In genomic region chr1:203677771-203678170, GRCh38 we compare ENCODE assay signal across 20 cellular contexts. TPM values are rescaled to one million over a fixed set of nuclear protein-coding genes. Genes with fewer than 3 reads are reported as not detected.
DNase-seq lines count a peak whose midpoint lies in the region; ATAC-seq and TF ChIP-seq lines count a peak whose summit lies in the region.
"Had no signal": no experiment of that assay in that cellular context is flagged by ENCODE, and none has a peak within 500 bp of the region (broad histone marks: within the 10 kb centered on the region; RNA-seq: fewer than 3 reads in every experiment).

No MANE protein-coding gene starts in this region.

- in situ Hi-C loops in G401 (cut with HindIII; ENCODE audit: low sequenced_read_pairs), result no loop called here

- DNase-seq in G401 (ENCODE audit: low spot score) (peak; percentile 17), RWPE1 (ENCODE audit: low spot score) (no peak), heart right ventricle (peak in 1 of 2 donors; percentile 32), trophoblast cell (no peak), SKM-1 (lab: John Stamatoyannopoulos, UW; ENCODE audit: unreplicated experiment) (no peak)
- no peak for DNase-seq in activated T-helper 2 cell treated with anti-CD3 and anti-CD28 coated beads, Interferon-gamma antibody, Interleukin-2, Interleukin-4, amounts not matched to agents 10 μg/mL and 5 μg/mL and 100 μg/mL, durations not matched to agents 14 hours and 24 hours and 36 hours (ENCODE audit: low spot score)
- no peak for DNase-seq in stimulated activated CD4-positive, alpha-beta T cell treated with anti-CD3 and anti-CD28 coated beads, Interleukin-2, amount 100 ng/mL, for 24 hours
- DNase-seq in stimulated activated CD4-positive, alpha-beta T cell treated with anti-CD3 and anti-CD28 coated beads, Interleukin-12 subunit alpha, Interleukin-12 subunit beta, amount 100 ng/mL, for 4 hours, result no peak
- DNase-seq: activated naive CD4-positive, alpha-beta T cell treated with anti-CD3 and anti-CD28 coated beads, Interleukin-2, amount 50 U/mL, for 16 hours; dermis blood vessel endothelial cell; DMS79; esophagus squamous epithelium; IMR-90; NCI-H2081; NCI-H524 treated with DMSO at 0.1 percent for 48 hours; OCI-M1; small intestine; stimulated activated naive B cell treated with anti-CD40 and anti-IgM and Interleukin-4, amounts not matched to agents 10 μg/mL and 1 μg/mL and 100 μg/mL, for 72 hours; upper lobe of right lung had no signal

- H3K9me3 ChIP-seq in heart right ventricle (no peaks in the 10 kb centered on the region), trophoblast cell (ENCODE audit: insufficient read depth, low read depth, low read length) (no peaks in the 10 kb centered on the region)
- H3K9me3 ChIP-seq: esophagus squamous epithelium, upper lobe of right lung had no signal

- no peak overlapping the region for H3K9ac ChIP-seq in trophoblast cell (ENCODE audit: low read length)

- H2BK12ac ChIP-seq in trophoblast cell (ENCODE audit: low read length), result peak overlapping the region; percentile 11

- H4K91ac ChIP-seq in trophoblast cell (ENCODE audit: low read depth, low read length), result no peak overlapping the region

- H3K14ac ChIP-seq in trophoblast cell (ENCODE audit: low read length), result peak overlapping the region; percentile 54

- H3K4me3 ChIP-seq in heart right ventricle (no peak overlapping the region), trophoblast cell (ENCODE audit: low read depth, low read length) (no peak overlapping the region)
- H3K4me3 ChIP-seq: esophagus squamous epithelium, SK-N-MC, upper lobe of right lung had no signal

- POLR2A ChIA-PET in RWPE1 (lab: Yijun Ruan, JAX; ENCODE audit: low non-redundant PET), result interaction anchor here (0.6 kb wide), 1 partner anchor 25 kb away, joined by 11 read pairs; no protein-coding TSS in a partner anchor

- H3K27me3 Mint-ChIP-seq in activated T-helper 2 cell treated with anti-CD3 and anti-CD28 coated beads, Interferon-gamma antibody, Interleukin-2, Interleukin-4, amounts not matched to agents 10 μg/mL and 5 μg/mL and 100 μg/mL, durations not matched to agents 14 hours and 24 hours and 36 hours (ENCODE audit: low read depth), result no peaks in the 10 kb centered on the region
- H3K27me3 Mint-ChIP-seq: stimulated activated naive B cell treated with anti-CD40 and anti-IgM and Interleukin-4, amounts not matched to agents 10 μg/mL and 1 μg/mL and 100 μg/mL, for 72 hours had no signal

- no peak overlapping the region for H2AFZ ChIP-seq in trophoblast cell (ENCODE audit: insufficient read depth, low read length, poor library complexity)

- H2BK120ac ChIP-seq in trophoblast cell (ENCODE audit: insufficient read depth, low read length, poor library complexity), result no peak overlapping the region

- peak in 5 of 8 donors; percentile 19 to 58 (median 32) for ATAC-seq in heart right ventricle
- ATAC-seq: stimulated activated naive B cell treated with anti-CD40 and anti-IgM and Interleukin-4, amounts not matched to agents 10 μg/mL and 1 μg/mL and 100 μg/mL, for 72 hours; upper lobe of right lung had no signal

- peaks cover 19% of the 10 kb centered on the region for H3K79me2 ChIP-seq in trophoblast cell (ENCODE audit: control insufficient read depth, insufficient read depth, low read length, poor library complexity)

- no peaks in the 10 kb centered on the region for H3K27me3 ChIP-seq in heart right ventricle
- no peaks in the 10 kb centered on the region for H3K27me3 ChIP-seq in trophoblast cell (ENCODE audit: insufficient read depth, low read length)
- H3K27me3 ChIP-seq: esophagus squamous epithelium, upper lobe of right lung had no signal

- H3K4me1 ChIP-seq in heart right ventricle (peaks cover 21 to 95% (median 61%) of the 10 kb centered on the region in 9 donors), trophoblast cell (ENCODE audit: control insufficient read depth in 1 of 2, insufficient read depth in 2 of 2, low read length in 2 of 2) (peaks cover 35 to 42% of the 10 kb centered on the region in 2 experiments)

- H2AK5ac ChIP-seq in trophoblast cell (ENCODE audit: low read length), result no peak overlapping the region

- H3K27ac Mint-ChIP-seq in activated T-helper 2 cell treated with anti-CD3 and anti-CD28 coated beads, Interferon-gamma antibody, Interleukin-2, Interleukin-4, amounts not matched to agents 10 μg/mL and 5 μg/mL and 100 μg/mL, durations not matched to agents 14 hours and 24 hours and 36 hours, result no peak overlapping the region
- H3K27ac Mint-ChIP-seq: stimulated activated naive B cell treated with anti-CD40 and anti-IgM and Interleukin-4, amounts not matched to agents 10 μg/mL and 1 μg/mL and 100 μg/mL, for 72 hours had no signal

- H3K9me3 Mint-ChIP-seq in activated T-helper 2 cell treated with anti-CD3 and anti-CD28 coated beads, Interferon-gamma antibody, Interleukin-2, Interleukin-4, amounts not matched to agents 10 μg/mL and 5 μg/mL and 100 μg/mL, durations not matched to agents 14 hours and 24 hours and 36 hours, result no peaks in the 10 kb centered on the region
- H3K9me3 Mint-ChIP-seq: stimulated activated naive B cell treated with anti-CD40 and anti-IgM and Interleukin-4, amounts not matched to agents 10 μg/mL and 1 μg/mL and 100 μg/mL, for 72 hours had no signal

- H3K4me1 Mint-ChIP-seq in activated T-helper 2 cell treated with anti-CD3 and anti-CD28 coated beads, Interferon-gamma antibody, Interleukin-2, Interleukin-4, amounts not matched to agents 10 μg/mL and 5 μg/mL and 100 μg/mL, durations not matched to agents 14 hours and 24 hours and 36 hours (ENCODE audit: low read depth), result peaks cover 56% of the 10 kb centered on the region

- no peak overlapping the region for H3K18ac ChIP-seq in trophoblast cell (ENCODE audit: low read length)

- intact Hi-C loops in heart right ventricle (cut with DNase I), result no loop called here
- intact Hi-C loops in activated T-helper 2 cell treated with anti-CD3 and anti-CD28 coated beads, Interferon-gamma antibody, Interleukin-2, Interleukin-4, amounts not matched to agents 10 μg/mL and 5 μg/mL and 100 μg/mL, durations not matched to agents 14 hours and 24 hours and 36 hours (cut with micrococcal nuclease), result no loop called here

- 49 to 60% methylated on average over 4 of the region's 4 CpGs for WGBS in heart right ventricle, 2 donors
- WGBS in trophoblast cell (ENCODE audit: extremely low coverage, insufficient coverage, insufficient read length), result no CpG with 5 or more reads among the region's 4 CpGs

- TF ChIP-seq CTCF in RWPE1 (conservative IDR thresholded peaks at IDR 0.05; ENCODE audit: low read depth) (no peak), heart right ventricle (IDR thresholded peaks at IDR 0.05) (no peak)

- no peak overlapping the region for H3K23ac ChIP-seq in trophoblast cell (ENCODE audit: low read length)

- H2BK5ac ChIP-seq in trophoblast cell (ENCODE audit: low read depth, low read length, poor library complexity), result no peak overlapping the region

- H3K79me1 ChIP-seq in trophoblast cell (ENCODE audit: low read length), result peaks cover 3% of the 10 kb centered on the region

- H3K27ac ChIP-seq in RWPE1 (peak overlapping the region; percentile 9; the same call in 1 of the 2 replicates), heart right ventricle (peak overlapping the region in 2 of 10 donors; percentile 40 to 85), trophoblast cell (ENCODE audit: low read depth, low read length) (peak overlapping the region; percentile 30)
- H3K27ac ChIP-seq: SK-N-MC had no signal

- peaks cover 0 to 49% (median 6%) of the 10 kb centered on the region in 9 donors for H3K36me3 ChIP-seq in heart right ventricle
- peaks cover 26 to 42% of the 10 kb centered on the region in 2 experiments for H3K36me3 ChIP-seq in trophoblast cell (ENCODE audit: control insufficient read depth in 1 of 2, insufficient read depth in 2 of 2, low read length in 2 of 2)

- H3K4ac ChIP-seq in trophoblast cell (ENCODE audit: low read depth, low read length), result peak overlapping the region; percentile 44

- peaks cover 39% of the 10 kb centered on the region for H3K36me3 Mint-ChIP-seq in activated T-helper 2 cell treated with anti-CD3 and anti-CD28 coated beads, Interferon-gamma antibody, Interleukin-2, Interleukin-4, amounts not matched to agents 10 μg/mL and 5 μg/mL and 100 μg/mL, durations not matched to agents 14 hours and 24 hours and 36 hours (ENCODE audit: low read depth)
- H3K36me3 Mint-ChIP-seq: stimulated activated naive B cell treated with anti-CD40 and anti-IgM and Interleukin-4, amounts not matched to agents 10 μg/mL and 1 μg/mL and 100 μg/mL, for 72 hours had no signal

- H4K12ac ChIP-seq in trophoblast cell (ENCODE audit: low read depth, low read length), result no peak overlapping the region

- H4K8ac ChIP-seq in trophoblast cell (ENCODE audit: low read depth, low read length), result no peak overlapping the region

- CTCF ChIA-PET in RWPE1 (lab: Yijun Ruan, JAX), result interaction anchor here (0.7 kb wide), 1 partner anchor 15 kb away, joined by 3 read pairs; no protein-coding TSS in a partner anchor

- no peak overlapping the region for H3K4me3 Mint-ChIP-seq in activated T-helper 2 cell treated with anti-CD3 and anti-CD28 coated beads, Interferon-gamma antibody, Interleukin-2, Interleukin-4, amounts not matched to agents 10 μg/mL and 5 μg/mL and 100 μg/mL, durations not matched to agents 14 hours and 24 hours and 36 hours (ENCODE audit: low read depth)
- H3K4me3 Mint-ChIP-seq: stimulated activated naive B cell treated with anti-CD40 and anti-IgM and Interleukin-4, amounts not matched to agents 10 μg/mL and 1 μg/mL and 100 μg/mL, for 72 hours had no signal

- no peak overlapping the region for H3K4me2 ChIP-seq in trophoblast cell (ENCODE audit: low read length)

RNA-seq across cellular contexts. Expression of gene ATP2B4, which starts 51.1 kb away (rescaled TPM):
- total RNA-seq in G401 (2014; rRNA removed; shearing (Covaris generic)), result 5.4 and 6.7 TPM in 2 replicates
- 100 to 1,000 TPM in 8 of 10 donors, 10 to 100 TPM in 2; 85.2 to 224 (median 125) TPM for total RNA-seq in heart right ventricle
- polyA plus RNA-seq in heart right ventricle, result 10 to 100 TPM; 64.2 to 85.6 TPM
- 278 and 279 TPM in 2 replicates for polyA plus RNA-seq in trophoblast cell (2013)
- total RNA-seq in activated T-helper 2 cell treated with anti-CD3 and anti-CD28 coated beads, Interferon-gamma antibody, Interleukin-2, Interleukin-4, amounts not matched to agents 10 μg/mL and 5 μg/mL and 100 μg/mL, durations not matched to agents 14 hours and 24 hours and 36 hours, result 50.3 and 50.8 TPM in 2 replicates
